Comparison of ENCODE assay signal across 16 cellular contexts in the genomic region with DNA sequence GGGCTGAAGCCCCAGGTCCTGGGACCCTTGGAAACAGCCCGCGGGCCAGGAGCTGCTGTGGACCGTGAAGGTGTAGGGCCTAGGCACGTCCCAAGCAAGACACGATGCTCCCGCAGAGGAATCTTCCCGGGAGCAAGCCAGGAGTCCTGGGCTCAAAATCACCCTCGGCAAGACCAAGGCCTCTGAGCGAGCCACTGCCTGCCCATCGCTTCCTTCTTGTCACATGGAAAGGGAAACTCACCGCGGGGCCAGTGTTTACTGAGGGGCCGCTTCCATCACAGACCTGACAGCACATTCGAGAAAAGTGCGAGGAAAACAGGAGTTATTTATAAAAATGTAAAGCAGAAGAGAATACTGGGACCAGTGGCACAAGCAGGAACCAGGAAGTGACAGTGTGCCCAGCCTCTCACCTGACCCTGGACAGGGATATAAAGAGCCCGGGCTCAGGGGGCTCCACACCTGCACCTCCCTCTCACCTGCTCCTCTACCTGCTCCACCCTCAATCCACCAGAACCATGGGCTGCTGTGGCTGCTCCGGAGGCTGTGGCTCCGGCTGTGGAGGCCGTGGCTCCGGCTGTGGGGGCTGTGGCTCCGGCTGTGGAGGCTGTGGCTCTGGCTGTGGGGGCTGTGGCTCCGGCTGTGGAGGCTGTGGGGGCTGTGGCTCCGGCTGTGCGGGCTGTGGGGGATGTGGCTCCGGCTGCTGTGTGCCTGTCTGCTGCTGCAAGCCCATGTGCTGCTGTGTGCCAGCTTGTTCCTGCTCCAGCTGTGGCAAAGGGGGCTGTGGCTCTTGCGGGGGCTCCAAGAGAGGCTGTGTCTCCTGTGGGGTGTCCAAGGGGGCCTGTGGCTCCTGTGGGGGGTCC. TPM values are rescaled to one million over a fixed set of nuclear protein-coding genes. Genes with fewer than 3 reads are reported as not detected.
A peak's percentile ranks its signal among the peaks of the same experiment; 100 is the strongest.
DNase-seq lines count a peak whose midpoint lies in the region; ATAC-seq, FAIRE-seq and TF ChIP-seq lines count a peak whose summit lies in the region.
"Had no signal": no experiment of that assay in that cellular context is flagged by ENCODE, and none has a peak within 500 bp of the region (broad histone marks: within the 10 kb centered on the region; RNA-seq: fewer than 3 reads in every experiment).

A gene with protein sequence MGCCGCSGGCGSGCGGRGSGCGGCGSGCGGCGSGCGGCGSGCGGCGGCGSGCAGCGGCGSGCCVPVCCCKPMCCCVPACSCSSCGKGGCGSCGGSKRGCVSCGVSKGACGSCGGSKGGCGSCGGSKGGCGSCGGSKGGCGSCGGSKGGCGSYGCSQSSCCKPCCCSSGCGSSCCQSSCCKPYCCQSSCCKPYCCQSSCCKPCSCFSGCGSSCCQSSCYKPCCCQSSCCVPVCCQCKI (plus strand): TSS at position 450 of the 860 bp plus-strand sequence. CDS start 66 bp downstream, at position 516.

- no peak within 1 kb of the TSS for H4K91ac ChIP-seq in IMR-90 (ENCODE audit: insufficient read depth, low read depth, low read length)
- H4K91ac ChIP-seq in neuronal stem cell (ENCODE audit: low read depth, low read length, poor library complexity) = no peak within 1 kb of the TSS

- no peak within 1 kb of the TSS for H4K8ac ChIP-seq in IMR-90 (ENCODE audit: low read depth in 2 of 2, low read length in 2 of 2)
- H4K8ac ChIP-seq in neuronal stem cell (ENCODE audit: low read depth, low read length) = no peak within 1 kb of the TSS

- no peak for DNase-seq in CD4-positive, CD25-positive, alpha-beta regulatory T cell
- DNase-seq in IMR-90 (no peak), kidney (peak; percentile 54), neuronal stem cell (ENCODE audit: low spot score) (no peak), NCI-H446 (lab: John Stamatoyannopoulos, UW) (no peak), osteocyte (ENCODE audit: extremely low spot score, unreplicated experiment) (no peak)
- no peak for DNase-seq in activated CD4-positive, CD25-positive, alpha-beta regulatory T cell treated with anti-CD3 and anti-CD28 coated beads, Interleukin-2, amount 50 U/mL, for 72 hours
- DNase-seq: COR-L47, DMS 273 treated with DMSO at 0.1 percent for 48 hours, NCI-H1417 treated with DMSO at 0.1 percent for 48 hours, NCI-H187 treated with DMSO at 0.1 percent for 48 hours, SIG-M5 had no signal

- no peak within 1 kb of the TSS for H2AK5ac ChIP-seq in IMR-90 (ENCODE audit: low read depth, low read length)
- H2AK5ac ChIP-seq in neuronal stem cell (ENCODE audit: low read depth, low read length) = peak within 1 kb of the TSS; percentile 42

- H3K27me3 Mint-ChIP-seq in CD4-positive, CD25-positive, alpha-beta regulatory T cell = peaks cover 41% of the 10 kb centered on the region
- peaks cover 59% of the 10 kb centered on the region for H3K27me3 Mint-ChIP-seq in osteocyte (ENCODE audit: unreplicated experiment)

- H2BK15ac ChIP-seq in IMR-90 (ENCODE audit: low read depth, low read length) (no peak within 1 kb of the TSS), neuronal stem cell (ENCODE audit: low read length) (no peak within 1 kb of the TSS)

- POLR2A ChIA-PET in IMR-90 (lab: Charles Lee; ENCODE audit: unreplicated experiment) = no interaction called here

- H3K56ac ChIP-seq in IMR-90 (ENCODE audit: extremely low read depth, insufficient read depth, low read length) = no peak within 1 kb of the TSS

- CTCF ChIA-PET in IMR-90 (lab: Yijun Ruan, JAX) = interaction anchor here (1.3 to 1.6 kb wide), 2 partner anchors 23 to 34 kb away, joined by 4 to 5 read pairs; no protein-coding TSS in a partner anchor

- WGBS in IMR-90 (ENCODE audit: extremely low coverage in 2 of 2, insufficient read length in 1 of 2), 2 experiments = 61% methylated on average over 6 of the region's 26 CpGs; no CpG with 5 or more reads in 1 of the 2 experiments
- WGBS in neuronal stem cell (ENCODE audit: extremely low coverage in 2 of 2, insufficient read length in 2 of 2, insufficient replicate concordance in 1 of 2), 2 donors = no CpG with 5 or more reads among the region's 26 CpGs

- no peak within 1 kb of the TSS for H4K5ac ChIP-seq in IMR-90 (ENCODE audit: low read depth, low read length)

- H3K9me3 ChIP-seq in CD4-positive, CD25-positive, alpha-beta regulatory T cell (ENCODE audit: control insufficient read depth in 2 of 2, low read length in 2 of 2) = no peaks in the 10 kb centered on the region
- H3K9me3 ChIP-seq in IMR-90 (ENCODE audit: control insufficient read depth, insufficient read depth, low read length) (no peaks in the 10 kb centered on the region), kidney (ENCODE audit: control insufficient read depth in 1 of 2, low read length in 2 of 2) (no peaks in the 10 kb centered on the region), neuronal stem cell (replicated peaks in 1 of 2; ENCODE audit: control insufficient read depth in 2 of 2, insufficient read depth in 1 of 2, low read depth in 1 of 2, low read length in 2 of 2) (no peaks in the 10 kb centered on the region)

- H2BK5ac ChIP-seq in IMR-90 (ENCODE audit: low read depth, low read length, poor library complexity, severe bottlenecking) (no peak within 1 kb of the TSS), neuronal stem cell (ENCODE audit: low read length) (no peak within 1 kb of the TSS)

- no peak for TF ChIP-seq POLR2A in IMR-90 (IDR thresholded peaks at IDR 0.05; ENCODE audit: low read depth, low read length)

- H3K4me2 ChIP-seq in IMR-90 (ENCODE audit: low read depth, low read length) (no peak within 1 kb of the TSS), neuronal stem cell (ENCODE audit: insufficient read depth, low read length, poor library complexity, severe bottlenecking) (no peak within 1 kb of the TSS)
- H3K4me2 ChIP-seq: KMS-11 had no signal

- H3K27ac ChIP-seq in CD4-positive, CD25-positive, alpha-beta regulatory T cell (ENCODE audit: insufficient read depth, low read length, poor library complexity, severe bottlenecking) = no peak within 1 kb of the TSS
- no peak within 1 kb of the TSS for H3K27ac ChIP-seq in IMR-90 (ENCODE audit: insufficient read depth, low read length)
- H3K27ac ChIP-seq in kidney (ENCODE audit: low read depth in 2 of 2, low read length in 2 of 2) = no peak within 1 kb of the TSS
- H3K27ac ChIP-seq in neuronal stem cell (replicated peaks; ENCODE audit: low read length) = no peak within 1 kb of the TSS
- H3K27ac ChIP-seq: C4-2B, KMS-11 had no signal

- H3K36me3 Mint-ChIP-seq in CD4-positive, CD25-positive, alpha-beta regulatory T cell = no peaks in the 10 kb centered on the region
- no peaks in the 10 kb centered on the region for H3K36me3 Mint-ChIP-seq in osteocyte (ENCODE audit: unreplicated experiment)

- no peak within 1 kb of the TSS for H2BK120ac ChIP-seq in IMR-90 (ENCODE audit: low read depth, low read length)
- H2BK120ac ChIP-seq in neuronal stem cell (ENCODE audit: low read depth, low read length) = no peak within 1 kb of the TSS

- no peaks in the 10 kb centered on the region for H3K79me1 ChIP-seq in IMR-90 (ENCODE audit: low read depth in 1 of 2, low read length in 2 of 2)
- H3K79me1 ChIP-seq in neuronal stem cell (ENCODE audit: low read depth, low read length) = no peaks in the 10 kb centered on the region

- TF ChIP-seq CTCF in IMR-90 (conservative IDR thresholded peaks at IDR 0.05; ENCODE audit: low read depth, low read length) = no peak
- TF ChIP-seq CTCF in kidney (IDR thresholded peaks at IDR 0.05; ENCODE audit: borderline replicate concordance, extremely low read depth, insufficient read depth) = no peak
- no peak for TF ChIP-seq CTCF in osteocyte (IDR thresholded peaks at IDR 0.05)

- intact Hi-C loops in IMR-90 (cut with micrococcal nuclease) = loop anchor here (2.0 kb wide), 1 partner anchor 83 kb away; no protein-coding TSS in a partner anchor
- intact Hi-C loops in kidney (cut with DNase I) = no loop called here

- H3K36me3 ChIP-seq in CD4-positive, CD25-positive, alpha-beta regulatory T cell (ENCODE audit: control insufficient read depth, insufficient read depth, low read length) = no peaks in the 10 kb centered on the region
- H3K36me3 ChIP-seq in IMR-90 (ENCODE audit: control insufficient read depth, insufficient read depth, low read length) (no peaks in the 10 kb centered on the region), kidney (ENCODE audit: control insufficient read depth in 1 of 2, insufficient read depth in 2 of 2, low read length in 2 of 2) (no peaks in the 10 kb centered on the region), neuronal stem cell (replicated peaks in 1 of 2; ENCODE audit: control insufficient read depth in 2 of 2, insufficient read depth in 2 of 2, low read length in 2 of 2) (no peaks in the 10 kb centered on the region)

- no peak for TF ChIP-seq RAD21 in IMR-90 (IDR thresholded peaks at IDR 0.05; ENCODE audit: low read length)

- peaks cover 9% of the 10 kb centered on the region for H3K4me1 ChIP-seq in CD4-positive, CD25-positive, alpha-beta regulatory T cell (ENCODE audit: control insufficient read depth, insufficient read depth, low read length, poor library complexity, severe bottlenecking)
- H3K4me1 ChIP-seq in IMR-90 (ENCODE audit: control insufficient read depth, insufficient read depth, low read length) (no peaks in the 10 kb centered on the region), kidney (ENCODE audit: control insufficient read depth in 1 of 2, insufficient read depth in 1 of 2, low read depth in 1 of 2, low read length in 2 of 2) (no peaks in the 10 kb centered on the region), neuronal stem cell (ENCODE audit: control insufficient read depth in 2 of 2, insufficient read depth in 1 of 2, low read depth in 1 of 2, low read length in 2 of 2) (peaks cover 0 to 1% of the 10 kb centered on the region in 2 donors)

- H2AK9ac ChIP-seq in IMR-90 (replicated peaks; ENCODE audit: low read depth, low read length, poor library complexity) = no peak within 1 kb of the TSS

- H2AFZ ChIP-seq in IMR-90 (replicated peaks; ENCODE audit: low read length, poor library complexity) (peak within 1 kb of the TSS; percentile 9), neuronal stem cell (ENCODE audit: low read length) (peak within 1 kb of the TSS; percentile 75)

- no peaks in the 10 kb centered on the region for H3K9me3 Mint-ChIP-seq in CD4-positive, CD25-positive, alpha-beta regulatory T cell
- H3K9me3 Mint-ChIP-seq in osteocyte (ENCODE audit: unreplicated experiment) = no peaks in the 10 kb centered on the region

- peak within 1 kb of the TSS in 2 of 3 donors; percentile 14 to 64 for H3K27ac Mint-ChIP-seq in CD4-positive, CD25-positive, alpha-beta regulatory T cell
- no peak within 1 kb of the TSS for H3K27ac Mint-ChIP-seq in osteocyte (ENCODE audit: unreplicated experiment)

- H3K4me1 Mint-ChIP-seq in CD4-positive, CD25-positive, alpha-beta regulatory T cell = peaks cover 0 to 20% (median 2%) of the 10 kb centered on the region in 4 donors
- no peaks in the 10 kb centered on the region for H3K4me1 Mint-ChIP-seq in osteocyte (ENCODE audit: unreplicated experiment)

- ATAC-seq in CD4-positive, CD25-positive, alpha-beta regulatory T cell (ENCODE audit: low read depth in 2 of 2) = no peak
- ATAC-seq in IMR-90 (ENCODE audit: low read depth) = no peak

- H3K4me3 ChIP-seq in CD4-positive, CD25-positive, alpha-beta regulatory T cell (ENCODE audit: low read depth, low read length) = no peak within 1 kb of the TSS
- H3K4me3 ChIP-seq in IMR-90 (ENCODE audit: insufficient read depth, low read depth, low read length) (no peak within 1 kb of the TSS), kidney (ENCODE audit: low read length in 2 of 2) (no peak within 1 kb of the TSS), neuronal stem cell (ENCODE audit: low read length in 2 of 2) (no peak within 1 kb of the TSS)
- H3K4me3 ChIP-seq: GM12878 had no signal

- H3K9me1 ChIP-seq in IMR-90 (ENCODE audit: insufficient read depth, low read length) = no peaks in the 10 kb centered on the region

- H3K4ac ChIP-seq in IMR-90 (ENCODE audit: low read depth, low read length) (no peak within 1 kb of the TSS), neuronal stem cell (ENCODE audit: low read length) (no peak within 1 kb of the TSS)

- no peaks in the 10 kb centered on the region; the same call in 1 of the 2 replicates for H4K20me1 ChIP-seq in IMR-90 (ENCODE audit: insufficient read depth, low read length)

- H3K23ac ChIP-seq in IMR-90 (ENCODE audit: low read depth, low read length) = no peak within 1 kb of the TSS
- no peak within 1 kb of the TSS for H3K23ac ChIP-seq in neuronal stem cell (ENCODE audit: low read depth, low read length, poor library complexity)

- peak within 1 kb of the TSS in 1 of 4 donors; percentile 2 for H3K4me3 Mint-ChIP-seq in CD4-positive, CD25-positive, alpha-beta regulatory T cell
- H3K4me3 Mint-ChIP-seq in osteocyte (ENCODE audit: unreplicated experiment) = no peak within 1 kb of the TSS

- no peak within 1 kb of the TSS for H2BK20ac ChIP-seq in IMR-90 (ENCODE audit: low read depth, low read length)

- BruUV-seq in IMR-90 (replicated peaks; lab: Mats Ljungman, UMichigan) = no TSS peak

- no peaks in the 10 kb centered on the region for H3K27me3 ChIP-seq in CD4-positive, CD25-positive, alpha-beta regulatory T cell (ENCODE audit: control insufficient read depth, insufficient read depth, low read length)
- H3K27me3 ChIP-seq in IMR-90 (ENCODE audit: control insufficient read depth, insufficient read depth, low read length) (peaks cover 66% of the 10 kb centered on the region), neuronal stem cell (ENCODE audit: control insufficient read depth in 3 of 3, insufficient read depth in 3 of 3, low read depth in 1 of 3, low read length in 3 of 3) (peaks cover 0 to 44% (median 0%) of the 10 kb centered on the region in 3 experiments)

- no peak for FAIRE-seq in kidney (lab: Jason Lieb, UNC)
- FAIRE-seq: RCC 7860 had no signal

- H3K14ac ChIP-seq in IMR-90 (replicated peaks; ENCODE audit: low read depth, low read length) (no peak within 1 kb of the TSS), neuronal stem cell (ENCODE audit: low read length) (peak within 1 kb of the TSS; percentile 58)

- H3K9ac ChIP-seq in IMR-90 (ENCODE audit: low read depth, low read length) (no peak within 1 kb of the TSS), kidney (ENCODE audit: low read length in 2 of 2) (no peak within 1 kb of the TSS), neuronal stem cell (ENCODE audit: low read depth, low read length, poor library complexity) (peak within 1 kb of the TSS; percentile 65)
- H3K9ac ChIP-seq: KMS-11 had no signal

- in situ Hi-C loops in IMR-90 (cut with MboI; ENCODE audit: low sequenced_read_pairs) = no loop called here

- H3K18ac ChIP-seq in IMR-90 (ENCODE audit: low read depth, low read length) (no peak within 1 kb of the TSS), neuronal stem cell (ENCODE audit: low read length) (peak within 1 kb of the TSS; percentile 55)

- no peak within 1 kb of the TSS for H2BK12ac ChIP-seq in neuronal stem cell (ENCODE audit: low read length)

- dilution Hi-C loops in IMR-90 (cut with HindIII; ENCODE audit: low sequenced_read_pairs, unreplicated experiment) = no loop called here

RNA-seq across cellular contexts. Expression of the gene that starts here (rescaled TPM):
- not detected for total RNA-seq in CD4-positive, CD25-positive, alpha-beta regulatory T cell
- polyA plus RNA-seq in CD4-positive, CD25-positive, alpha-beta regulatory T cell = not detected
- total RNA-seq in IMR-90 (2012; rRNA removed) (not detected in 2 replicates), kidney (not detected), osteocyte (not detected in 2 replicates)
- polyA plus RNA-seq in IMR-90 (2012; rRNA removed) (not detected in 2 replicates), kidney (ENCODE audit: insufficient read depth, low read depth, low replicate concordance) (not detected)
- not detected in 2 replicates for polyA plus RNA-seq in IMR-90 (2012; cell fraction: cytosol; rRNA removed)
- not detected in 2 replicates for polyA plus RNA-seq in IMR-90 (2012; cell fraction: nucleus; rRNA removed; ENCODE audit: low replicate concordance)
- polyA plus RNA-seq in neuronal stem cell (2013, experiment 1 of 2) = not detected
- polyA plus RNA-seq in neuronal stem cell (2013, experiment 2 of 2) = not detected
- total RNA-seq: GM12878 had no signal
- polyA plus RNA-seq: GM12878 had no signal

Comparison
In these comparisons a context has a peak if more than half of its experiments do, and no peak if none do; other contexts are left out.
1. Peak in DNase-seq in kidney; RNA of the gene not detected or under 1 TPM.